In genomic region chr7:88256906-88257305, GRCh38 we compare ENCODE assay signal across 31 cellular contexts. TPM values are rescaled to one million over a fixed set of nuclear protein-coding genes. Genes with fewer than 3 reads are reported as not detected.
"Had no signal": no experiment of that assay in that cellular context is flagged by ENCODE, and none has a peak within 500 bp of the region (broad histone marks: within the 10 kb centered on the region; RNA-seq: fewer than 3 reads in every experiment).

No MANE protein-coding gene starts in this region.

- H3K27me3 ChIP-seq: colonic mucosa, foreskin keratinocyte, heart right ventricle, testis, transverse colon had no signal

- H3K4me3 ChIP-seq: colonic mucosa, heart right ventricle, left ventricle myocardium inferior, lung, mucosa of descending colon, testis, transverse colon had no signal

- H3K9me3 ChIP-seq: colonic mucosa, testis had no signal

- H3K36me3 Mint-ChIP-seq: activated naive CD4-positive, alpha-beta T cell treated with anti-CD3 and anti-CD28 coated beads, Interleukin-2, amount 10 ng/mL, durations not matched to agents 7 days and 5 days had no signal

- H3K27ac ChIP-seq: colonic mucosa, foreskin keratinocyte, heart right ventricle, left ventricle myocardium inferior, testis, transverse colon had no signal

- DNase-seq: activated CD4-positive, alpha-beta memory T cell treated with anti-CD3 and anti-CD28 coated beads, Interleukin-2, amount 10 ng/mL, durations not matched to agents 7 days and 5 days; activated CD4-positive, alpha-beta T cell treated with anti-CD3 and anti-CD28 coated beads for 1 hour; activated CD4-positive, alpha-beta T cell treated with anti-CD3 and anti-CD28 coated beads, Interleukin-2, amount 10 ng/mL, durations not matched to agents 7 days and 5 days; activated CD8-positive, alpha-beta memory T cell treated with anti-CD3 and anti-CD28 coated beads, Interleukin-2, amount 50 U/mL, for 48 hours; activated gamma-delta T cell; activated naive CD4-positive, alpha-beta T cell treated with anti-CD3 and anti-CD28 coated beads, Interleukin-2, amount 10 ng/mL, durations not matched to agents 7 days and 5 days; activated T-cell treated with anti-CD3 and anti-CD28 coated beads, Interleukin-2, amount 50 U/mL, for 24 hours; amniotic stem cell; cerebellar nuclear complex; colonic mucosa; effector CD8-positive, alpha-beta T cell; erythroblast; heart right ventricle; kidney glomerular epithelial cell; left ventricle myocardium inferior; mucosa of descending colon; right cardiac atrium; stimulated activated CD4-positive, alpha-beta T cell treated with anti-CD3 and anti-CD28 coated beads, Interleukin-12 subunit alpha, Interleukin-12 subunit beta, amount 100 ng/mL, for 4 hours; stimulated activated CD4-positive, alpha-beta T cell treated with anti-CD3 and anti-CD28 coated beads, Interleukin-4, amount 100 ng/mL, for 1 hour; stimulated activated naive CD8-positive, alpha-beta T cell treated with anti-CD3 and anti-CD28 coated beads, Interleukin-15, Interleukin-2, amounts not matched to agents 100 U/mL and 50 U/mL, for 24 hours; T-helper 2 cell; testis; transverse colon had no signal

- H3K4me1 ChIP-seq: colonic mucosa, foreskin keratinocyte, heart right ventricle, left ventricle myocardium inferior, testis, transverse colon had no signal

- FAIRE-seq: endometrium had no signal

- H3K27ac Mint-ChIP-seq: activated CD4-positive, alpha-beta memory T cell treated with anti-CD3 and anti-CD28 coated beads, Interleukin-2, amount 10 ng/mL, durations not matched to agents 7 days and 5 days; activated CD4-positive, alpha-beta T cell treated with anti-CD3 and anti-CD28 coated beads, Interleukin-2, amount 10 ng/mL, durations not matched to agents 7 days and 5 days; activated naive CD4-positive, alpha-beta T cell treated with anti-CD3 and anti-CD28 coated beads, Interleukin-2, amount 10 ng/mL, durations not matched to agents 7 days and 5 days; activated T-cell treated with anti-CD3 and anti-CD28 coated beads, Interleukin-2, amount 50 U/mL, for 24 hours; natural killer cell treated with Interleukin-12 subunit alpha and Interleukin-12 subunit beta and Interleukin-15 and Interleukin-18, amount 100 ng/mL, for 72 hours; WTC11 had no signal

- ATAC-seq: foreskin keratinocyte; heart right ventricle; mucosa of descending colon; natural killer cell treated with Interleukin-12 subunit alpha and Interleukin-12 subunit beta and Interleukin-15 and Interleukin-18, amount 100 ng/mL, for 72 hours; right cardiac atrium; stimulated activated naive CD8-positive, alpha-beta T cell treated with anti-CD3 and anti-CD28 coated beads, Interleukin-15, Interleukin-2, amounts not matched to agents 100 U/mL and 50 U/mL, for 24 hours; WTC11 had no signal

- H3K36me3 ChIP-seq: colonic mucosa, heart right ventricle, left ventricle myocardium inferior, transverse colon had no signal

RNA-seq across cellular contexts. Expression of gene STEAP4, which starts 49.8 kb away (rescaled TPM):
- total RNA-seq: activated CD4-positive, alpha-beta memory T cell treated with anti-CD3 and anti-CD28 coated beads, Interleukin-2, amount 10 ng/mL, durations not matched to agents 7 days and 5 days; activated CD4-positive, alpha-beta T cell treated with anti-CD3 and anti-CD28 coated beads, Interleukin-2, amount 10 ng/mL, durations not matched to agents 7 days and 5 days; dermis microvascular lymphatic vessel endothelial cell; glomerular endothelial cell; natural killer cell treated with Interleukin-12 subunit alpha and Interleukin-12 subunit beta and Interleukin-15 and Interleukin-18, amount 100 ng/mL, for 72 hours; pulmonary artery endothelial cell had no signal
